ENCODE assay signal across 9 cellular contexts in genomic region chr1:216849141-216849540, GRCh38.
"Had no signal": no experiment of that assay in that cellular context is flagged by ENCODE, and none has a peak within 500 bp of the region (broad histone marks: within the 10 kb centered on the region; RNA-seq: fewer than 3 reads in every experiment).

No MANE protein-coding gene starts in this region.

- H3K27ac ChIP-seq: GM23248 had no signal

- H3K4me1 ChIP-seq: HAP-1 had no signal

- H3K9me3 ChIP-seq: HAP-1 had no signal

- FAIRE-seq: HTR-8/SVneo, K562 had no signal

- H2AFZ ChIP-seq: GM23248 had no signal

- H3K4me3 ChIP-seq: GM23248, HAP-1, K562 had no signal

- ATAC-seq: HCT116, K562 had no signal

- DNase-seq: GM23248, GOT3, H7, IMR-90, KG1 had no signal

- H3K36me3 ChIP-seq: HAP-1 had no signal
